In the genomic region with DNA sequence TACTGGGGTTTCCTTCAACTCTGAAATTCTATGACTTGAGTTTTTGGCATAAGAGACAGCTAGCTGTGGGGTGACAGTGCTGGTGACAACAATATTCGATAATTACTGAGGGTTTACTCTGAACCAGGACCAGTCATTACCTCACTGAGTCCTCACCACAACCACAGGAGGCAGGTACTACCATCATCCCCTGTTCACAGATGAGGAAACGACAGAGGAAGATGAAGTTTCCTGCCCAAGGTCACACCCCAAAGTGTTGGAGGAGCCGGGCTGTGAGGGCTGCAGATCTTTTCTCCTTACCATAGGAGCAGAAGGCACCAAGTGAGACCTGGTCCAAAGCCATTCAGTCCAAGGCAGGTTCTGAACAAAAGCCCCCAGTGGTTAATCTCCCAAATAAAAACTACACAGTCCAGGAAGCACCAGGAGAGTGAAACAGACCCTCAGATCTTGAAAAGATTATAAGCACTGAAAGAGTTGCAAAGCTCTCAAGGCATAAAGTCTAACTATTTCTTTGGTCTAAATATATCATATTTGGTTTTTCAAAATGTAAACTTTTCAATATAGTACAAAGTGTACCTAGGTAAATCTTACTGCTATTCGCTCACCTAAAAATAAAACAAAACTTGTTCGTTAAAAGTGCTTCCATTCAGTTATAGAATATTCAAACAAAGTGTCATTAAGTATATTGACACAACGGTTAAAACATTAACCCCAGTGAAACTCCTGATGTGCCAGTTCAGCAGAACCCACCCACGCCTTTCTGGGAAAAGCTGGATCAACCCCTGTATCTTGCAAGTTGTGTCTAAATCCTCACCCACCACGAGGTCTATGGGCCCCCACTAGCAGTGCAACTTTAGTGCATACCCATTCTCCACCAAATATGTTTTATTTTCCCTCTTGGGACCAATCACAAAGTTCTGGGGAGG, we compare ENCODE assay signal across 11 cellular contexts.
DNase-seq lines count a peak whose midpoint lies in the region; ATAC-seq, FAIRE-seq and TF ChIP-seq lines count a peak whose summit lies in the region.
"Had no signal": no experiment of that assay in that cellular context is flagged by ENCODE, and none has a peak within 500 bp of the region (broad histone marks: within the 10 kb centered on the region; RNA-seq: fewer than 3 reads in every experiment).

No MANE protein-coding gene starts in this region.

- H3K27ac ChIP-seq in GM12878 (ENCODE audit: control insufficient read depth, insufficient read depth) = no peak overlapping the region
- H3K27ac ChIP-seq in transverse colon = peak overlapping the region; percentile 68 to 83 (median 75)
- no peak overlapping the region for H3K27ac ChIP-seq in esophagus squamous epithelium
- H3K27ac ChIP-seq: ascending aorta, sigmoid colon had no signal

- no peak overlapping the region for H3K9ac ChIP-seq in GM12878 (ENCODE audit: control insufficient read depth, insufficient read depth, low read length)

- no peak for TF ChIP-seq EP300 in GM12878 (IDR thresholded peaks at IDR 0.05; ENCODE audit: borderline replicate concordance in 1 of 2, control insufficient read depth in 1 of 2, low read depth in 2 of 2, low read length in 2 of 2)
- no peak for TF ChIP-seq EP300 in transverse colon (IDR thresholded peaks at IDR 0.05; ENCODE audit: low read depth)

- no peak for TF ChIP-seq RAD21 in GM12878 (IDR thresholded peaks at IDR 0.05; ENCODE audit: insufficient read depth, low read depth, low read length)

- H3K27me3 Mint-ChIP-seq in activated T-cell treated with anti-CD3 and anti-CD28 coated beads, Interleukin-2, amount 50 U/mL, for 72 hours (ENCODE audit: low read depth) = no peaks in the 10 kb centered on the region

- H4K20me1 ChIP-seq in GM12878 (ENCODE audit: control insufficient read depth, insufficient read depth) = no peaks in the 10 kb centered on the region

- intact Hi-C loops in GM12878 (cut with micrococcal nuclease; ENCODE audit: unreplicated experiment) = loop anchor here (2.0 kb wide), 4 partner anchors 15 to 149 kb away; a partner anchor contains a TSS
- intact Hi-C loops in transverse colon (cut with DNase I; ENCODE audit: low total_unique reads) = no loop called here
- intact Hi-C loops in esophagus squamous epithelium (cut with DNase I) = loop anchor here (10.0 kb wide), 1 partner anchor 55 kb away; no protein-coding TSS in a partner anchor

- no peak overlapping the region for H2AFZ ChIP-seq in GM12878 (ENCODE audit: control insufficient read depth, low read depth, low read length)

- CTCF ChIA-PET in GM12878 (lab: Yijun Ruan, JAX) = interaction anchor here (0.9 to 4.0 kb wide), 7 partner anchors 11 to 168 kb away, joined by 3 to 23 read pairs (median 4); a partner anchor contains a TSS

- H3K36me3 ChIP-seq in GM12878 (ENCODE audit: control insufficient read depth in 2 of 2, insufficient read depth in 2 of 2, low read length in 1 of 2) (no peaks in the 10 kb centered on the region), transverse colon (no peaks in the 10 kb centered on the region), esophagus squamous epithelium (no peaks in the 10 kb centered on the region)
- H3K36me3 ChIP-seq: ascending aorta, sigmoid colon had no signal

- SMC1A ChIA-PET in GM12878 (lab: Charles Lee; ENCODE audit: uncharacterized antibody, unreplicated experiment) = interaction anchor here (0.8 to 3.9 kb wide), 6 partner anchors 10 to 159 kb away, joined by 3 to 64 read pairs (median 6); no protein-coding TSS in a partner anchor

- TF ChIP-seq CTCF in GM12878 (IDR thresholded peaks at IDR 0.05 in 2 of 3, conservative IDR thresholded peaks at IDR 0.05 in 1 of 3; ENCODE audit: control insufficient read depth in 2 of 3, extremely low read depth in 1 of 3, insufficient read depth in 1 of 3, low read depth in 3 of 3, low read length in 3 of 3) (no peak), transverse colon (IDR thresholded peaks at IDR 0.05) (no peak), esophagus squamous epithelium (IDR thresholded peaks at IDR 0.05) (no peak)

- RAD21 ChIA-PET in GM12878 (lab: Charles Lee; ENCODE audit: unreplicated experiment) = interaction anchor here (0.6 to 3.6 kb wide), 5 partner anchors 10 to 75 kb away, joined by 3 to 35 read pairs (median 4); no protein-coding TSS in a partner anchor

- H3K9me3 ChIP-seq in GM12878 (replicated peaks; ENCODE audit: control insufficient read depth, insufficient read depth, low read length) (no peaks in the 10 kb centered on the region), transverse colon (no peaks in the 10 kb centered on the region), esophagus squamous epithelium (no peaks in the 10 kb centered on the region)
- H3K9me3 ChIP-seq: ascending aorta, sigmoid colon had no signal

- no peaks in the 10 kb centered on the region for H3K9me3 Mint-ChIP-seq in activated T-cell treated with anti-CD3 and anti-CD28 coated beads, Interleukin-2, amount 50 U/mL, for 72 hours

- H3K4me3 ChIP-seq in GM12878 (no peak overlapping the region), transverse colon (no peak overlapping the region), esophagus squamous epithelium (no peak overlapping the region)
- H3K4me3 ChIP-seq: ascending aorta, sigmoid colon had no signal

- H3K4me3 Mint-ChIP-seq in activated T-cell treated with anti-CD3 and anti-CD28 coated beads, Interleukin-2, amount 50 U/mL, for 72 hours = no peak overlapping the region

- peak; percentile 91 to 96 for ATAC-seq in activated T-cell treated with anti-CD3 and anti-CD28 coated beads, Interleukin-2, amount 50 U/mL, for 72 hours (replicated peaks in 1 of 2)
- ATAC-seq in HG02981 (IDR thresholded peaks at IDR 0.05; ENCODE audit: unreplicated experiment) (peak; percentile 36), GM12878 (peak; percentile 54), GM21360 (IDR thresholded peaks at IDR 0.05; ENCODE audit: unreplicated experiment) (no peak)

- no peak overlapping the region for H3K4me2 ChIP-seq in GM12878 (ENCODE audit: control insufficient read depth, insufficient read depth)

- H3K79me2 ChIP-seq in GM12878 (ENCODE audit: control insufficient read depth, insufficient read depth, low read length) = no peaks in the 10 kb centered on the region

- H3K27me3 ChIP-seq in GM12878 (replicated peaks in 1 of 2; ENCODE audit: control insufficient read depth in 2 of 2, insufficient read depth in 2 of 2, low read length in 1 of 2) (no peaks in the 10 kb centered on the region), transverse colon (no peaks in the 10 kb centered on the region), esophagus squamous epithelium (no peaks in the 10 kb centered on the region)
- H3K27me3 ChIP-seq: ascending aorta, sigmoid colon had no signal

- POLR2A ChIA-PET in GM12878 (lab: Charles Lee) = interaction anchor here (0.5 to 3.9 kb wide), 4 partner anchors 13 to 299 kb away, joined by 3 to 25 read pairs (median 4); a partner anchor contains a TSS

- BruUV-seq in GM12878 (replicated peaks; lab: Mats Ljungman, UMichigan) = no TSS peak

- in situ Hi-C loops in GM12878 (cut with MboI) (no loop called here), transverse colon (cut with MboI; ENCODE audit: low pct_ligation_motif_present in 1 of 4, low pct_unique_long_range_greater_than_20kb in 1 of 4, low sequenced_read_pairs in 3 of 4) (no loop called here)

- H3K4me1 Mint-ChIP-seq in activated T-cell treated with anti-CD3 and anti-CD28 coated beads, Interleukin-2, amount 50 U/mL, for 72 hours (ENCODE audit: low read depth) = peaks cover 17% of the 10 kb centered on the region

- WGBS in GM12878 (ENCODE audit: insufficient coverage, insufficient replicate concordance, low lambda C conversion rate, missing lambda C conversion rate) = 37% methylated on average over 8 of the region's 8 CpGs
- 46 to 47% methylated on average over 5 to 8 of the region's 8 CpGs for whole genome bisulfite sequencing in transverse colon (ENCODE audit: low coverage in 1 of 2), 2 donors
- 70 to 76% methylated on average over 8 of the region's 8 CpGs for whole genome bisulfite sequencing in esophagus squamous epithelium, 2 donors

- H3K4me1 ChIP-seq in GM12878 (ENCODE audit: control insufficient read depth, insufficient read depth, low read length) = peaks cover 33% of the 10 kb centered on the region
- peaks cover 6 to 74% (median 57%) of the 10 kb centered on the region in 4 donors for H3K4me1 ChIP-seq in transverse colon
- H3K4me1 ChIP-seq in esophagus squamous epithelium = peaks cover 0 to 38% (median 7%) of the 10 kb centered on the region in 3 donors

- H3K27ac Mint-ChIP-seq in activated T-cell treated with anti-CD3 and anti-CD28 coated beads, Interleukin-2, amount 50 U/mL, for 72 hours = no peak overlapping the region

- H3K36me3 Mint-ChIP-seq in activated T-cell treated with anti-CD3 and anti-CD28 coated beads, Interleukin-2, amount 50 U/mL, for 72 hours (ENCODE audit: insufficient read depth in 2 of 2) = no peaks in the 10 kb centered on the region

- TF ChIP-seq POLR2A in GM12878 (IDR thresholded peaks at IDR 0.05; ENCODE audit: low read depth, low read length) = no peak
- no peak for TF ChIP-seq POLR2A in transverse colon (IDR thresholded peaks at IDR 0.05)
- TF ChIP-seq POLR2A in esophagus squamous epithelium (IDR thresholded peaks at IDR 0.05) = no peak

- peak; percentile 40 to 49 for DNase-seq in activated T-cell treated with anti-CD3 and anti-CD28 coated beads, Interleukin-2, amount 50 U/mL, for 72 hours
- DNase-seq in activated T-cell treated with anti-CD3 and anti-CD28 coated beads for 4 hours = no peak
- DNase-seq in GM12878 (ENCODE audit: low read depth, low spot score) = no peak
- peak; percentile 55 for DNase-seq in transverse colon
- DNase-seq in superior temporal gyrus (ENCODE audit: extremely low spot score) = no peak
- DNase-seq in esophagus squamous epithelium (lab: John Stamatoyannopoulos, UW) = no peak
- DNase-seq: erythroblast, sigmoid colon had no signal

- FAIRE-seq in GM12878 (lab: Jason Lieb, UNC) = no peak

TF ChIP-seq in GM12878, 131 proteins besides CTCF, POLR2A, EP300 and RAD21:
- TF ChIP-seq SPI1 (IDR thresholded peaks at IDR 0.05; ENCODE audit: borderline replicate concordance, insufficient read depth, low read depth, low read length) = 0 out of 2 replicates have a peak, but pooled peaks have one; percentile 14
- TF ChIP-seq MTA2 (IDR thresholded peaks at IDR 0.05; ENCODE audit: low read depth) = peak; percentile 21; the same call in 1 of the 2 replicates
- TF ChIP-seq SUPT20H (IDR thresholded peaks at IDR 0.05; ENCODE audit: borderline replicate concordance, control insufficient read depth, low read depth, low read length) = no peak
- peak; percentile 24 to 31; a peak in 1 of 4 replicates for TF ChIP-seq IKZF2 (IDR thresholded peaks at IDR 0.05)
- TF ChIP-seq RUNX3 (IDR thresholded peaks at IDR 0.05; ENCODE audit: low read length) = peak; percentile 59
- no peak for TF ChIP-seq SMC3 (IDR thresholded peaks at IDR 0.05; ENCODE audit: borderline replicate concordance, low read length)
- TF ChIP-seq IRF4 (IDR thresholded peaks at IDR 0.05; ENCODE audit: low read depth, low read length) = 0 out of 2 replicates have a peak, but pooled peaks have one; percentile 14
TF ChIP-seq in GM12878: peak in this region for 5.

Comparison
In these comparisons a context has a peak if more than half of its experiments do, and no peak if none do; other contexts are left out.
1. DNase-seq: peak in activated T-cell treated with anti-CD3 and anti-CD28 coated beads, Interleukin-2, amount 50 U/mL, for 72 hours (2 of 2) and transverse colon (single experiment); none in activated T-cell treated with anti-CD3 and anti-CD28 coated beads for 4 hours (single experiment), GM12878 (single experiment), superior temporal gyrus (single experiment) and esophagus squamous epithelium (single experiment).
2. H3K27ac ChIP-seq: peak in transverse colon (4 of 4); none in GM12878 (single experiment) and esophagus squamous epithelium (0 of 4).